6 cellular contexts compared by ENCODE assay signal in the genomic region with DNA sequence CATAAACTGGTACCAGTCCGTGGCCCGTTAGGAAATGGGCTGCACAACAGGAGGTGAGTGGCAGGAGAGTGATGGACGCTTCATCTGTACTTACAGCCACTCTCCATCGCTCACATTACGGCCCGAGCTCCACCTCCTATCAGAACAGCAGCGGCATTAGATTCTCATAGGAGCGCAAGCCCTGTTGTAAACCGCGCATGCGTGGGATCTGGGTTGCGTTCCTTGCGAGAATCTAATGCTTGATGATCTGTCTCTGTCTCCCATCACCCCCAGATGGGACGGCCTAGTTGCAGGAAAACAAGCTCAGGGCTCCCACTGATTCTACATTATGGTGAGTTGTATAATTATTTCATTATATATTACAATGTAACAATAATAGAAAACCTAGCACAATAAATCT.
"Had no signal": no experiment of that assay in that cellular context is flagged by ENCODE, and none has a peak within 500 bp of the region (broad histone marks: within the 10 kb centered on the region; RNA-seq: fewer than 3 reads in every experiment).

No MANE protein-coding gene starts in this region.

- H3K27ac ChIP-seq: GM23248 had no signal

- H3K4me1 ChIP-seq: HAP-1 had no signal

- H2AFZ ChIP-seq: GM23248 had no signal

- H3K4me1 Mint-ChIP-seq: IgD-negative memory B cell had no signal

- H3K9me3 ChIP-seq: HAP-1 had no signal

- H3K9ac ChIP-seq: GM23248 had no signal

- H3K27ac Mint-ChIP-seq: HFFc6, IgD-negative memory B cell had no signal

- DNase-seq: GOT3 had no signal

- FAIRE-seq: HTR-8/SVneo had no signal

- H3K36me3 ChIP-seq: HAP-1 had no signal

- H3K4me3 ChIP-seq: GM23248, HAP-1 had no signal

- H3K36me3 Mint-ChIP-seq: IgD-negative memory B cell had no signal

- H3K27me3 Mint-ChIP-seq: IgD-negative memory B cell had no signal

- H3K4me3 Mint-ChIP-seq: HFFc6 had no signal
